Comparison of ENCODE assay signal across 27 cellular contexts in genomic region chr5:44189255-44189654, GRCh38.
"Had no signal": no experiment of that assay in that cellular context is flagged by ENCODE, and none has a peak within 500 bp of the region (broad histone marks: within the 10 kb centered on the region; RNA-seq: fewer than 3 reads in every experiment).

No MANE protein-coding gene starts in this region.

- H3K4me1 Mint-ChIP-seq: T-cell had no signal

- H3K9me2 ChIP-seq: SK-N-SH had no signal

- H3K4me2 ChIP-seq: SK-N-SH had no signal

- H3K36me3 Mint-ChIP-seq: T-cell had no signal

- ATAC-seq: HepG2, Panc1, PC-3, T-cell had no signal

- DNase-seq: IMR-90, Karpas-422, KG1, MG63, NCI-H1048, NCI-H1105 treated with DMSO at 0.1 percent for 48 hours, NCI-H1417 treated with DMSO at 0.1 percent for 48 hours, NCI-H146, NCI-H1694 treated with DMSO at 0.1 percent for 48 hours, NCI-H1930, NCI-H2081, NCI-H2171, NCI-H226, NCI-H446, NCI-H510A, NCI-H524 treated with DMSO at 0.1 percent for 48 hours, NCI-H69, NCI-H774, PC-3, SHP77, SK-N-SH, SW 1271, T-cell had no signal

- H3K4me3 Mint-ChIP-seq: T-cell; T-helper 1 cell treated with Interleukin-12 subunit alpha and Interleukin-12 subunit beta and Interleukin-4 antibody, amounts not matched to agents 30 μg/mL and 1 μg/mL, for 36 hours had no signal

- H3K9ac ChIP-seq: SK-N-SH had no signal

- H3K36me3 ChIP-seq: MG63 had no signal

- H3K9me3 ChIP-seq: SK-N-SH had no signal

- H3K27me3 ChIP-seq: MG63 had no signal

- H3K27ac Mint-ChIP-seq: T-cell; T-helper 1 cell treated with Interleukin-12 subunit alpha and Interleukin-12 subunit beta and Interleukin-4 antibody, amounts not matched to agents 30 μg/mL and 1 μg/mL, for 36 hours had no signal

- H3K27ac ChIP-seq: RWPE1 had no signal

- H3K27me3 Mint-ChIP-seq: T-cell had no signal

- H3K4me3 ChIP-seq: MG63 had no signal
